25 cellular contexts compared by ENCODE assay signal in the genomic region with DNA sequence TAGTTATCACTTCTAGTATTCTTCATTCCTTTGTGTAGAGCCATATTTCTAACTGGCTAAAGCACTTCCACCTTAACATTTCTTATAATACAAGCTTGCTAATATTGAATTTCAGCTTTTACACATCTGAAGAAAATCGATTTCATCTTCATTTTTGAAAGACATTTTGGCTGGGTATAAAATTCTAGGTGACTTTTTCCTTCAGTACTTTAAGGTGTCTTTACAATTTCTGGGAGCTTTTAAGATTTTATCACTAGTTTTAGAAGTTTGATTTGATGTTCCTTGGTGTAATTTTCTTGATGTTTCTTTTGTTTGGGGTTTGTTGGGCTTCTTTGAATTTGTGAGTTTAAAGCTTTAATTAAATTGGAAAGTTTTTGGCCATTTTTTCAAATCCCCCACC. TPM values are rescaled to one million over a fixed set of nuclear protein-coding genes. Genes with fewer than 3 reads are reported as not detected.
DNase-seq lines count a peak whose midpoint lies in the region; ATAC-seq, FAIRE-seq and TF ChIP-seq lines count a peak whose summit lies in the region.
"Had no signal": no experiment of that assay in that cellular context is flagged by ENCODE, and none has a peak within 500 bp of the region (broad histone marks: within the 10 kb centered on the region; RNA-seq: fewer than 3 reads in every experiment).

No MANE protein-coding gene starts in this region.

- in situ Hi-C loops in HepG2 (cut with HindIII; ENCODE audit: extremely low pct_ligation_motif_present, low pct_unique_long_range_greater_than_20kb) (no loop called here), K562 (cut with MboI) (no loop called here)

- H3K79me2 ChIP-seq in HepG2 (ENCODE audit: insufficient read depth, low read length) (no peaks in the 10 kb centered on the region), K562 (ENCODE audit: control insufficient read depth, insufficient read depth, low read length) (no peaks in the 10 kb centered on the region)

- CTCF ChIA-PET in HepG2 (lab: Yijun Ruan, JAX; ENCODE audit: low intra/inter-chr PET ratio, low total read pairs) (no interaction called here), K562 (lab: Yijun Ruan, JAX; ENCODE audit: low intra/inter-chr PET ratio) (interaction anchor here (0.5 kb wide), 1 partner anchor 10 kb away, joined by 3 read pairs; no protein-coding TSS in a partner anchor)

- ATAC-seq in HepG2, result no peak
- ATAC-seq in right lobe of liver, result no peak
- ATAC-seq in K562, result no peak
- ATAC-seq: GM12878 had no signal

- H3K9me1 ChIP-seq in K562 (ENCODE audit: control insufficient read depth, insufficient read depth, low read length), result no peaks in the 10 kb centered on the region

- H3K9ac ChIP-seq in HepG2 (ENCODE audit: insufficient read depth, low read depth, low read length) (no peak overlapping the region), K562 (ENCODE audit: insufficient read depth in 1 of 2, low read depth in 2 of 2, low read length in 2 of 2) (no peak overlapping the region)
- H3K9ac ChIP-seq: BLaER1 had no signal

- BruUV-seq in HepG2 (replicated peaks; lab: Mats Ljungman, UMichigan) (no TSS peak), K562 (replicated peaks; lab: Mats Ljungman, UMichigan) (no TSS peak)

- no peaks in the 10 kb centered on the region for H3K27me3 ChIP-seq in HepG2 (ENCODE audit: control insufficient read depth in 1 of 2, insufficient read depth in 2 of 2, low read length in 2 of 2)
- no peaks in the 10 kb centered on the region for H3K27me3 ChIP-seq in right lobe of liver
- H3K27me3 ChIP-seq in K562 (ENCODE audit: control insufficient read depth in 2 of 2, insufficient read depth in 2 of 2, low read length in 2 of 2), result no peaks in the 10 kb centered on the region
- no peaks in the 10 kb centered on the region for H3K27me3 ChIP-seq in small intestine (ENCODE audit: control insufficient read depth in 2 of 2, insufficient read depth in 2 of 2, low read length in 2 of 2)
- H3K27me3 ChIP-seq in esophagus muscularis mucosa, result no peaks in the 10 kb centered on the region
- H3K27me3 ChIP-seq: BE2C, BLaER1 had no signal

- H3K4me1 ChIP-seq in HepG2 (ENCODE audit: insufficient read depth, low read length), result no peaks in the 10 kb centered on the region
- no peaks in the 10 kb centered on the region for H3K4me1 ChIP-seq in right lobe of liver
- H3K4me1 ChIP-seq in K562 (replicated peaks in 1 of 2; ENCODE audit: control insufficient read depth in 2 of 2, insufficient read depth in 2 of 2, low read length in 2 of 2), result no peaks in the 10 kb centered on the region
- no peaks in the 10 kb centered on the region for H3K4me1 ChIP-seq in small intestine (ENCODE audit: control insufficient read depth in 2 of 2, insufficient read depth in 1 of 2, low read depth in 1 of 2, low read length in 1 of 2)
- no peaks in the 10 kb centered on the region for H3K4me1 ChIP-seq in esophagus muscularis mucosa
- H3K4me1 ChIP-seq: BE2C, BLaER1 had no signal

- TF ChIP-seq CTCF in HepG2 (CRISPR knock-in tag; IDR thresholded peaks at IDR 0.05) (no peak), right lobe of liver (IDR thresholded peaks at IDR 0.05) (no peak), K562 (IDR thresholded peaks at IDR 0.05 in 2 of 3, conservative IDR thresholded peaks at IDR 0.05 in 1 of 3; ENCODE audit: insufficient read depth in 2 of 3, low read depth in 1 of 3, low read length in 3 of 3) (no peak), esophagus muscularis mucosa (IDR thresholded peaks at IDR 0.05) (no peak)

- TF ChIP-seq EP300 in HepG2 (IDR thresholded peaks at IDR 0.05; ENCODE audit: low read depth in 2 of 2, low read length in 2 of 2), result no peak
- no peak for TF ChIP-seq EP300 in HepG2 (CRISPR knock-in tag; IDR thresholded peaks at IDR 0.05; ENCODE audit: borderline replicate concordance)
- TF ChIP-seq EP300 in K562 (IDR thresholded peaks at IDR 0.05; ENCODE audit: low read length), result no peak
- no peak for TF ChIP-seq EP300 in esophagus muscularis mucosa (IDR thresholded peaks at IDR 0.05)

- H3K4me2 ChIP-seq in HepG2 (ENCODE audit: low read depth, low read length) (no peak overlapping the region), K562 (ENCODE audit: insufficient read depth, low read length) (no peak overlapping the region)
- H3K4me2 ChIP-seq: BLaER1 had no signal

- DNase-seq in HepG2 (ENCODE audit: low spot score) (no peak), right lobe of liver (no peak), K562 (ENCODE audit: extremely low read depth in 1 of 4, low spot score in 3 of 4) (no peak), small intestine (no peak), NCI-H128 (lab: John Stamatoyannopoulos, UW; ENCODE audit: unreplicated experiment) (no peak), esophagus muscularis mucosa (ENCODE audit: extremely low spot score) (no peak)
- DNase-seq: ACHN; BE2C; C1 segment of cervical spinal cord; CD4-positive, alpha-beta memory T cell; CD4-positive, CD25-positive, alpha-beta regulatory T cell; CD8-positive, alpha-beta memory T cell; COR-L47; DMS 273 treated with DMSO at 0.1 percent for 48 hours; DMS153; DMS53; DMS79; DND-41; EL; GDM1 had no signal

- POLR2A ChIA-PET in HepG2 (lab: Yijun Ruan, JAX), result no interaction called here
- POLR2A ChIA-PET in K562 (lab: Yijun Ruan, JAX), result interaction anchor here (0.8 to 1.2 kb wide), 3 partner anchors 10 to 38 kb away, joined by 3 read pairs; partner anchors contain the start of gene TMEM168

- H3K36me3 ChIP-seq in HepG2 (replicated peaks in 1 of 2; ENCODE audit: control insufficient read depth in 1 of 2, insufficient read depth in 2 of 2, low read length in 2 of 2), result 0 out of 5 replicates have a peak, but pooled peaks cover 0 to 13% of the 10 kb centered on the region in 2 experiments
- H3K36me3 ChIP-seq in right lobe of liver, result no peaks in the 10 kb centered on the region
- no peaks in the 10 kb centered on the region for H3K36me3 ChIP-seq in K562 (ENCODE audit: control insufficient read depth, insufficient read depth, low read length)
- H3K36me3 ChIP-seq in small intestine (ENCODE audit: control insufficient read depth in 2 of 2, insufficient read depth in 2 of 2, low read length in 2 of 2), result peaks cover 5% of the 10 kb centered on the region in 2 donors
- peaks cover 12 to 39% (median 25%) of the 10 kb centered on the region in 4 donors for H3K36me3 ChIP-seq in esophagus muscularis mucosa
- H3K36me3 ChIP-seq: BE2C had no signal

- H3K4me3 ChIP-seq in HepG2 (replicated peaks in 1 of 3; ENCODE audit: insufficient read depth in 1 of 3, low read depth in 2 of 3, low read length in 3 of 3) (no peak overlapping the region), right lobe of liver (no peak overlapping the region), K562 (no peak overlapping the region), small intestine (ENCODE audit: low read depth in 1 of 2, low read length in 2 of 2) (no peak overlapping the region), esophagus muscularis mucosa (no peak overlapping the region)
- H3K4me3 ChIP-seq: BLaER1, GM12878 had no signal

- TF ChIP-seq RAD21 in HepG2 (CRISPR knock-in tag; IDR thresholded peaks at IDR 0.05) (no peak), K562 (CRISPR knock-in tag; conservative IDR thresholded peaks at IDR 0.05 in 1 of 2, IDR thresholded peaks at IDR 0.05 in 1 of 2) (no peak)

- H3K27ac ChIP-seq in HepG2 (ENCODE audit: extremely low read length, insufficient read depth, low read length), result no peak overlapping the region
- H3K27ac ChIP-seq in right lobe of liver, result no peak overlapping the region
- no peak overlapping the region for H3K27ac ChIP-seq in K562 (ENCODE audit: extremely low read depth, low read depth, low read length)
- H3K27ac ChIP-seq in small intestine (ENCODE audit: low read depth in 1 of 2, low read length in 1 of 2), result no peak overlapping the region
- no peak overlapping the region for H3K27ac ChIP-seq in esophagus muscularis mucosa (replicated peaks in 1 of 4)
- H3K27ac ChIP-seq: 22Rv1, BLaER1 had no signal

- H2AFZ ChIP-seq in HepG2 (ENCODE audit: low read length) (no peak overlapping the region), K562 (ENCODE audit: low read depth, low read length) (no peak overlapping the region)

- TF ChIP-seq POLR2A in HepG2 (IDR thresholded peaks at IDR 0.05; ENCODE audit: insufficient read depth in 1 of 2, low read depth in 2 of 2, low read length in 2 of 2), result no peak
- no peak for TF ChIP-seq POLR2A in right lobe of liver (IDR thresholded peaks at IDR 0.05)
- TF ChIP-seq POLR2A in K562 (conservative IDR thresholded peaks at IDR 0.05), result no peak
- TF ChIP-seq POLR2A in esophagus muscularis mucosa (IDR thresholded peaks at IDR 0.05; ENCODE audit: low read depth), result no peak

- WGBS in HepG2 (ENCODE audit: low lambda C conversion rate), result 3% methylated on average over 1 of the region's 1 CpG
- WGBS in right lobe of liver (ENCODE audit: insufficient coverage, low coverage, low lambda C conversion rate, missing lambda C conversion rate), result 79% methylated on average over 1 of the region's 1 CpG
- WGBS in K562 (ENCODE audit: insufficient coverage, low coverage, missing lambda C conversion rate), result 0% methylated on average over 1 of the region's 1 CpG
- 81 to 94% (median 94%) methylated on average over 1 of the region's 1 CpG for WGBS in small intestine, 3 donors
- 97% methylated on average over 1 of the region's 1 CpG for WGBS in esophagus muscularis mucosa

- intact Hi-C loops in HepG2 (cut with micrococcal nuclease; ENCODE audit: unreplicated experiment), result no loop called here
- intact Hi-C loops in right lobe of liver (cut with DNase I), result no loop called here
- intact Hi-C loops in K562 (cut with micrococcal nuclease), result no loop called here
- intact Hi-C loops in esophagus muscularis mucosa (cut with DNase I), result no loop called here

- FAIRE-seq in HepG2 (lab: Jason Lieb, UNC) (no peak), K562 (lab: Jason Lieb, UNC) (no peak), small intestine (lab: Jason Lieb, UNC) (peak; percentile 44)
- FAIRE-seq: GM12878, GM12892, GM18507 had no signal

- peaks cover 19% of the 10 kb centered on the region for H3K9me3 ChIP-seq in HepG2 (ENCODE audit: low read length)
- no peaks in the 10 kb centered on the region for H3K9me3 ChIP-seq in right lobe of liver
- H3K9me3 ChIP-seq in K562 (replicated peaks; ENCODE audit: control insufficient read depth, insufficient read depth, low read depth, low read length), result peaks cover 2% of the 10 kb centered on the region; the same call in 1 of the 2 replicates
- H3K9me3 ChIP-seq in small intestine (ENCODE audit: control insufficient read depth, low read depth), result no peaks in the 10 kb centered on the region
- peaks cover 0 to 10% (median 4%) of the 10 kb centered on the region in 4 donors for H3K9me3 ChIP-seq in esophagus muscularis mucosa
- H3K9me3 ChIP-seq: BE2C had no signal

- H4K20me1 ChIP-seq in HepG2 (ENCODE audit: insufficient read depth, low read length), result no peaks in the 10 kb centered on the region
- H4K20me1 ChIP-seq in K562 (replicated peaks; ENCODE audit: control insufficient read depth, insufficient read depth, low read length), result no peaks in the 10 kb centered on the region
- H4K20me1 ChIP-seq: BLaER1 had no signal

RNA-seq across cellular contexts. Expression of gene TMEM168, which starts 38.5 kb away (rescaled TPM):
- 5.7 and 8.7 TPM in 2 replicates for total RNA-seq in HepG2 (2016; rRNA removed; fragmentation: Illumina TruSeq; extraction: Trizol)
- total RNA-seq in HepG2 (2016; cell fraction: cytosol; rRNA removed; fragmentation: Illumina TruSeq; extraction: Trizol; ENCODE audit: low read depth), result 0.51 and 0.53 TPM in 2 replicates
- total RNA-seq in HepG2 (2016; cell fraction: insoluble cytoplasmic fraction; rRNA removed; fragmentation: Illumina TruSeq; extraction: Trizol), result 7.0 and 8.7 TPM in 2 replicates
- total RNA-seq in HepG2 (2016; cell fraction: membrane; rRNA removed; fragmentation: Illumina TruSeq; extraction: Trizol), result 2.5 and 3.6 TPM in 2 replicates
- 13.7 and 16.6 TPM in 2 replicates for total RNA-seq in HepG2 (2016; cell fraction: nucleus; rRNA removed; fragmentation: Illumina TruSeq; extraction: Trizol)
- polyA plus RNA-seq in HepG2 (2011; rRNA removed), result 13.8 and 15.7 TPM in 2 replicates
- polyA plus RNA-seq in HepG2 (2011; cell fraction: cytosol; rRNA removed), result 6.7 and 10.2 TPM in 2 replicates
- polyA plus RNA-seq in HepG2 (2011; cell fraction: nucleus; rRNA removed), result 12.1 and 12.2 TPM in 2 replicates
- polyA plus RNA-seq in HepG2 (2012), result 7.9 and 8.6 TPM in 2 replicates
- polyA plus RNA-seq in HepG2 (2016; cell fraction: cytosol; fragmentation: Illumina TruSeq; extraction: Trizol; ENCODE audit: low read depth), result 0.45 and 0.51 TPM in 2 replicates
- 4.0 and 5.9 TPM in 2 replicates for polyA plus RNA-seq in HepG2 (2016; cell fraction: insoluble cytoplasmic fraction; fragmentation: Illumina TruSeq; extraction: Trizol; ENCODE audit: low read depth)
- polyA plus RNA-seq in HepG2 (2016; cell fraction: membrane; fragmentation: Illumina TruSeq; extraction: Trizol; ENCODE audit: low read depth), result 1.7 and 2.0 TPM in 2 replicates
- polyA plus RNA-seq in HepG2 (2016; cell fraction: nucleus; fragmentation: Illumina TruSeq; extraction: Trizol; ENCODE audit: insufficient read depth, low read depth), result 19.4 TPM in 2 replicates
- polyA minus RNA-seq in HepG2 (2011; rRNA and poly(A)+ RNA removed; ENCODE audit: low replicate concordance), result 11.0 and 18.1 TPM in 2 replicates
- 12.2 and 13.3 TPM in 2 replicates for polyA minus RNA-seq in HepG2 (2011; cell fraction: cytosol; rRNA and poly(A)+ RNA removed)
- polyA minus RNA-seq in HepG2 (2011; cell fraction: nucleus; rRNA and poly(A)+ RNA removed), result 18.5 and 19.9 TPM in 2 replicates
- total RNA-seq in right lobe of liver, result 1 to 10 TPM; 5.8 to 9.1 (median 7.3) TPM
- total RNA-seq in K562 (2011; cell fraction: chromatin; rRNA removed; ENCODE audit: low replicate concordance), result 34.8 and 104 TPM in 2 replicates
- 31.2 and 37.4 TPM in 2 replicates for total RNA-seq in K562 (2011; cell fraction: nucleolus; rRNA removed)
- total RNA-seq in K562 (2011; cell fraction: nucleoplasm; rRNA removed), result 66.2 and 100 TPM in 2 replicates
- 17.6 and 21.4 TPM in 2 replicates for total RNA-seq in K562 (2014; rRNA removed)
- total RNA-seq in K562 (2014; rRNA removed; fragmentation: Illumina TruSeq; extraction: Trizol), result 28.0 and 31.5 TPM in 2 replicates
- 21.3 and 23.4 TPM in 2 replicates for total RNA-seq in K562 (2015; rRNA removed; fragmentation: Illumina TruSeq; extraction: Trizol)
- 23.2 and 27.3 TPM in 2 replicates for total RNA-seq in K562 (2021)
- polyA plus RNA-seq in K562 (2011; rRNA removed), result 33.5 and 50.7 TPM in 2 replicates
- 16.2 and 21.6 TPM in 2 replicates for polyA plus RNA-seq in K562 (2011; cell fraction: cytosol; rRNA removed)
- 43.6 and 53.0 TPM in 2 replicates for polyA plus RNA-seq in K562 (2011; cell fraction: nucleus; rRNA removed)
- 17.1 and 19.9 TPM in 2 replicates for polyA plus RNA-seq in K562 (2012)
- 19.7 and 20.8 TPM in 2 replicates for polyA plus RNA-seq in K562 (2014; fragmentation: Illumina TruSeq; extraction: Trizol)
- 10 to 100 TPM; 28.0 to 30.0 TPM for polyA plus RNA-seq in K562 (2014; fragmentation: Nextera tagmentation; extraction: Ambion mirVana)
- 21.0 and 25.4 TPM in 2 replicates for polyA plus RNA-seq in K562 (2014; rRNA removed)
- 39.1 and 55.1 TPM in 2 replicates for polyA minus RNA-seq in K562 (2011; rRNA and poly(A)+ RNA removed)
- polyA minus RNA-seq in K562 (2011; cell fraction: cytosol; rRNA and poly(A)+ RNA removed), result 16.4 and 23.4 TPM in 2 replicates
- 22.3 and 30.7 TPM in 2 replicates for polyA minus RNA-seq in K562 (2011; cell fraction: nucleus; rRNA and poly(A)+ RNA removed)
- polyA plus RNA-seq in small intestine, result 10 to 100 TPM in 1 of 3 donors, 1 to 10 TPM in 2; 3.4 to 13.3 (median 4.9) TPM
- 10 to 100 TPM; 13.7 to 22.8 (median 16.4) TPM for total RNA-seq in esophagus muscularis mucosa

Comparison
In these comparisons a context has a peak if more than half of its experiments do, and no peak if none do; other contexts are left out.
1. Of the 241 proteins assayed by ChIP-seq in both HepG2 and K562: peak only in HepG2: none; only in K562: none; in both: ZFP1; in neither: 240.